8 cellular contexts compared by ENCODE assay signal in the genomic region with DNA sequence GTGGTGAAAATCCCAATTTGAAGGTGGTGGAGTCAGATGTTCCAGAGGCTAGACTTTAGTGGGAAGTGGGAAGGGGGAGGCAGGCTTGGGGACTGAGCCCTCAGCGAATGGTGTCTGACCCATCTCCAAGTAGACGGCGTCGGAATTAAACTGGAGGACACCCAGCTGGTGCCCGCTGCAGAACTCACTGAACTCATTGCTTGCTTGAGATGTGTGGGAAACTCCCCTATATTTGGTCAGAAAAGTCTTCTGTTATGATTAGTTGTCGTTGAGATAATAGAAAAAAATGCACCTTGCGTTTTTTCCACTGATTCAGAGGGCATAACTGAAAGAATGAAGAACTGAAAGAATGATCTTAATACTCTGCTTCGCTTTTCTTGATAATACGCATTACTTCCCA. TPM values are rescaled to one million over a fixed set of nuclear protein-coding genes. Genes with fewer than 3 reads are reported as not detected.
DNase-seq lines count a peak whose midpoint lies in the region; ATAC-seq and TF ChIP-seq lines count a peak whose summit lies in the region.

No MANE protein-coding gene starts in this region.

- H3K9me3 Mint-ChIP-seq in activated naive CD4-positive, alpha-beta T cell treated with anti-CD3 and anti-CD28 coated beads for 36 hours: peaks cover 66% of the 10 kb centered on the region
- H3K9me3 Mint-ChIP-seq in immature natural killer cell: peaks cover 10 to 46% (median 30%) of the 10 kb centered on the region in 6 donors

- in situ Hi-C loops in HAP-1 (cut with MboI; ENCODE audit: low sequenced_read_pairs): no loop called here

- peaks cover 8% of the 10 kb centered on the region; the same call in 1 of the 2 replicates for H3K4me1 ChIP-seq in HAP-1
- H3K4me1 ChIP-seq in stomach: peaks cover 6 to 24% (median 20%) of the 10 kb centered on the region in 4 donors

- no peaks in the 10 kb centered on the region for H3K27me3 Mint-ChIP-seq in activated naive CD4-positive, alpha-beta T cell treated with anti-CD3 and anti-CD28 coated beads for 36 hours (ENCODE audit: low read depth)
- H3K27me3 Mint-ChIP-seq in immature natural killer cell (ENCODE audit: low read depth in 3 of 3): peaks cover 4 to 18% (median 6%) of the 10 kb centered on the region in 3 donors

- intact Hi-C loops in activated naive CD4-positive, alpha-beta T cell treated with anti-CD3 and anti-CD28 coated beads for 36 hours (cut with micrococcal nuclease): loop anchor here (1.0 to 10.0 kb wide), 4 partner anchors 10 to 1074 kb away; a partner anchor contains a TSS
- intact Hi-C loops in stomach (cut with DNase I; ENCODE audit: low total_unique reads): loop anchor here (10.0 kb wide), 1 partner anchor 192 kb away; a partner anchor contains a TSS

- WGBS in stomach, 5 donors: 15 to 25% (median 20%) methylated on average over 9 of the region's 9 CpGs

- H3K9me3 ChIP-seq in HAP-1 (peaks cover 16% of the 10 kb centered on the region), stomach (peaks cover 22 to 78% (median 54%) of the 10 kb centered on the region in 4 donors)

- TF ChIP-seq EP300 in stomach (IDR thresholded peaks at IDR 0.05): no peak

- TF ChIP-seq POLR2A in stomach (IDR thresholded peaks at IDR 0.05): no peak

- H3K36me3 Mint-ChIP-seq in activated naive CD4-positive, alpha-beta T cell treated with anti-CD3 and anti-CD28 coated beads for 36 hours (ENCODE audit: low read depth): peaks cover 74% of the 10 kb centered on the region
- peaks cover 58 to 60% (median 59%) of the 10 kb centered on the region in 3 donors for H3K36me3 Mint-ChIP-seq in immature natural killer cell

- DNase-seq in AG20443 (ENCODE audit: low spot score) (peak; percentile 10), HAP-1 (ENCODE audit: low spot score in 2 of 2) (no peak), immature natural killer cell (no peak), stomach (no peak), NCI-H1417 treated with DMSO at 0.1 percent for 48 hours (lab: John Stamatoyannopoulos, UW) (no peak)
- DNase-seq in activated naive CD4-positive, alpha-beta T cell treated with anti-CD3 and anti-CD28 coated beads for 36 hours: peak; percentile 15

- H3K4me1 Mint-ChIP-seq in activated naive CD4-positive, alpha-beta T cell treated with anti-CD3 and anti-CD28 coated beads for 36 hours (ENCODE audit: low read depth): peaks cover 32% of the 10 kb centered on the region
- peaks cover 25 to 43% of the 10 kb centered on the region in 2 donors for H3K4me1 Mint-ChIP-seq in immature natural killer cell

- TF ChIP-seq CTCF in stomach (IDR thresholded peaks at IDR 0.05): no peak

- peak overlapping the region; percentile 96 for H3K27ac Mint-ChIP-seq in activated naive CD4-positive, alpha-beta T cell treated with anti-CD3 and anti-CD28 coated beads for 36 hours
- peak overlapping the region; percentile 89 to 98 (median 94) for H3K27ac Mint-ChIP-seq in immature natural killer cell

- ATAC-seq in GM21423 (IDR thresholded peaks at IDR 0.05; ENCODE audit: unreplicated experiment) (no peak), GM18867 (IDR thresholded peaks at IDR 0.05; ENCODE audit: unreplicated experiment) (no peak)

- H3K27ac ChIP-seq in stomach: peak overlapping the region in 4 of 5 donors; percentile 84 to 97 (median 96)

- no peaks in the 10 kb centered on the region for H3K36me3 ChIP-seq in HAP-1 (replicated peaks)
- peaks cover 14 to 57% (median 31%) of the 10 kb centered on the region in 4 donors for H3K36me3 ChIP-seq in stomach

- H3K27me3 ChIP-seq in HAP-1 (ENCODE audit: low read depth): no peaks in the 10 kb centered on the region
- no peaks in the 10 kb centered on the region for H3K27me3 ChIP-seq in stomach

- peak overlapping the region; percentile 81 for H3K4me3 ChIP-seq in HAP-1
- peak overlapping the region; percentile 70 to 85 (median 78) for H3K4me3 ChIP-seq in stomach

- CTCF ChIA-PET in activated naive CD4-positive, alpha-beta T cell treated with anti-CD3 and anti-CD28 coated beads for 36 hours (lab: Charles Lee): no interaction called here

- peak overlapping the region; percentile 85 for H3K4me3 Mint-ChIP-seq in activated naive CD4-positive, alpha-beta T cell treated with anti-CD3 and anti-CD28 coated beads for 36 hours
- peak overlapping the region; percentile 85 to 99 (median 93) for H3K4me3 Mint-ChIP-seq in immature natural killer cell

RNA-seq across cellular contexts. Expression of a gene that starts 0.9 kb away (rescaled TPM):
- 1 to 10 TPM in 1 of 2 experiments, under 1 TPM in 1; 0.55 to 1.2 TPM for total RNA-seq in activated naive CD4-positive, alpha-beta T cell treated with anti-CD3 and anti-CD28 coated beads for 36 hours
- 10 to 100 TPM in 1 of 3 donors, 1 to 10 TPM in 2; 7.3 to 14.1 (median 7.8) TPM for polyA plus RNA-seq in immature natural killer cell
- total RNA-seq in stomach: 10 to 100 TPM in 1 of 5 donors, 1 to 10 TPM in 2, under 1 TPM in 1, not detected in 1; 0.45 to 13.0 (median 5.7) TPM
- polyA plus RNA-seq in stomach: 1 to 10 TPM in 2 of 3 donors, under 1 TPM in 1; 0.75 to 3.4 (median 1.3) TPM

RNA-seq across cellular contexts. Expression of a gene that starts 9.9 kb away (rescaled TPM):
- 1 to 10 TPM; 1.1 to 2.2 TPM for total RNA-seq in activated naive CD4-positive, alpha-beta T cell treated with anti-CD3 and anti-CD28 coated beads for 36 hours
- polyA plus RNA-seq in immature natural killer cell (1 to 10 TPM; 5.2 to 8.7 (median 8.2) TPM), stomach (1 to 10 TPM; 2.3 to 2.6 (median 2.5) TPM)
- 1 to 10 TPM in 2 of 5 donors, not detected in 3; 1.2 to 4.2 TPM for total RNA-seq in stomach

Comparison
In these comparisons a context has a peak if more than half of its experiments do, and no peak if none do; other contexts are left out.
1. DNase-seq: peak in AG20443 (single experiment) and activated naive CD4-positive, alpha-beta T cell treated with anti-CD3 and anti-CD28 coated beads for 36 hours (single experiment); none in HAP-1 (0 of 2), immature natural killer cell (0 of 3), stomach (single experiment) and NCI-H1417 treated with DMSO at 0.1 percent for 48 hours (single experiment).